In the genomic region with DNA sequence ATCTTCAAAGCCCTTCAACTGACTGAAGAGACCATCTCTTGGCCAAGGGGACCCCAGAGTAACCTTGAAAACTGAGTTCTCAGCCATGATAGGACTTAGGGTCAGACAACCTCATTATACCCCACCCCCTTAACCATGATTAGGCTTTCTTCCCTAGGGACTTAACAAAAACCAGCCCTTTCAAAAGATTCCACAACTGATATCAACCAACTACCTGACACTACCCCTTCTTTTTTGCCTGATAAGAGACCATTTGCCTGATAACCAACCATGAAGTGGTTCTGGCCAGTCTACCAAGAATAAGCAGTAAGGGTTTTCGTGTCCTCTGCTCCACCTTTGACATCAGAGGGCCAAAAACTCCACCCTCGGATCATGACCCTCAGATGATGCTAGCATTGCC, we compare ENCODE assay signal across 16 cellular contexts. TPM values are rescaled to one million over a fixed set of nuclear protein-coding genes. Genes with fewer than 3 reads are reported as not detected.
DNase-seq lines count a peak whose midpoint lies in the region; ATAC-seq and TF ChIP-seq lines count a peak whose summit lies in the region.
"Had no signal": no experiment of that assay in that cellular context is flagged by ENCODE, and none has a peak within 500 bp of the region (broad histone marks: within the 10 kb centered on the region; RNA-seq: fewer than 3 reads in every experiment).

No MANE protein-coding gene starts in this region.

- H3K9me3 Mint-ChIP-seq in Caco-2 (ENCODE audit: unreplicated experiment) (peaks cover 10% of the 10 kb centered on the region), H9 (no peaks in the 10 kb centered on the region), memory B cell (no peaks in the 10 kb centered on the region), T-cell (no peaks in the 10 kb centered on the region)
- H3K9me3 Mint-ChIP-seq in activated naive CD8-positive, alpha-beta T cell treated with anti-CD3 and anti-CD28 coated beads, Interleukin-2, amount 50 U/mL, for 24 hours, result no peaks in the 10 kb centered on the region
- H3K9me3 Mint-ChIP-seq: CD4-positive, CD25-positive, alpha-beta regulatory T cell; IgD-negative memory B cell had no signal

- TF ChIP-seq CTCF in Caco-2 (IDR thresholded peaks at IDR 0.05; ENCODE audit: insufficient read depth in 1 of 2, low read depth in 1 of 2, low read length in 1 of 2, severe bottlenecking in 1 of 2, unreplicated experiment in 1 of 2) (no peak), H9 (conservative IDR thresholded peaks at IDR 0.05) (no peak)

- no peak overlapping the region for H2BK120ac ChIP-seq in H9 (ENCODE audit: low read depth, low read length, poor library complexity, severe bottlenecking)

- H2BK5ac ChIP-seq in H9 (ENCODE audit: insufficient read length, low read length), result no peak overlapping the region

- H3K4me3 ChIP-seq in Caco-2 (ENCODE audit: low read depth, low read length), result no peak overlapping the region
- H3K4me3 ChIP-seq: BLaER1 treated with 17β-estradiol and CSF1 and Interleukin-3, amounts not matched to agents 10 nM and 100 nM; GM12878 had no signal

- H3K27ac ChIP-seq in H9 (ENCODE audit: insufficient read length, low read depth, low read length), result no peak overlapping the region
- H3K27ac ChIP-seq: BLaER1 treated with 17β-estradiol and CSF1 and Interleukin-3, amounts not matched to agents 10 nM and 100 nM had no signal

- H3K27me3 ChIP-seq in Caco-2 (replicated peaks; ENCODE audit: control insufficient read depth, insufficient read depth, low read length), result no peaks in the 10 kb centered on the region
- no peaks in the 10 kb centered on the region for H3K27me3 ChIP-seq in H9 (ENCODE audit: insufficient read depth, low read length)
- H3K27me3 ChIP-seq: BLaER1 treated with 17β-estradiol and CSF1 and Interleukin-3, amounts not matched to agents 10 nM and 100 nM had no signal

- no peak overlapping the region for H2AFZ ChIP-seq in H9 (ENCODE audit: low read length)

- POLR2A ChIA-PET in Caco-2 (lab: Charles Lee), result no interaction called here
- POLR2A ChIA-PET in T-cell (lab: Charles Lee), result no interaction called here

- no TSS peak for BruUV-seq in Caco-2 (replicated peaks; lab: Mats Ljungman, UMichigan)

- H3K27ac Mint-ChIP-seq in Caco-2 (ENCODE audit: unreplicated experiment), result peak overlapping the region; percentile 76
- peak overlapping the region in 2 of 3 experiments; percentile 23 to 55; a peak in 4 of 7 replicates for H3K27ac Mint-ChIP-seq in H9
- peak overlapping the region; percentile 80 for H3K27ac Mint-ChIP-seq in T-helper 17 cell
- H3K27ac Mint-ChIP-seq in memory B cell, result peak overlapping the region; percentile 29
- H3K27ac Mint-ChIP-seq in T-cell, result no peak overlapping the region
- no peak overlapping the region for H3K27ac Mint-ChIP-seq in activated naive CD8-positive, alpha-beta T cell treated with anti-CD3 and anti-CD28 coated beads, Interleukin-2, amount 50 U/mL, for 24 hours
- H3K27ac Mint-ChIP-seq: IgD-negative memory B cell had no signal

- intact Hi-C loops in Caco-2 (cut with micrococcal nuclease; ENCODE audit: unreplicated experiment), result no loop called here

- H3K18ac ChIP-seq in H9 (ENCODE audit: insufficient read length, low read depth, low read length), result no peak overlapping the region

- H2BK12ac ChIP-seq in H9 (ENCODE audit: insufficient read length, low read depth, low read length), result no peak overlapping the region

- no peak overlapping the region for H3K23ac ChIP-seq in H9 (ENCODE audit: insufficient read length, low read depth, low read length)

- no peaks in the 10 kb centered on the region for H4K20me1 ChIP-seq in H9 (ENCODE audit: control insufficient read depth, insufficient read depth, insufficient read length)
- H4K20me1 ChIP-seq: BLaER1 treated with 17β-estradiol and CSF1 and Interleukin-3, amounts not matched to agents 10 nM and 100 nM had no signal

- H3K79me1 ChIP-seq in H9 (ENCODE audit: insufficient read depth, low read depth, low read length, poor library complexity, severe bottlenecking), result no peaks in the 10 kb centered on the region

- H3K56ac ChIP-seq in H9 (ENCODE audit: insufficient read length, low read depth, low read length), result no peak overlapping the region

- H2AK5ac ChIP-seq in H9 (ENCODE audit: insufficient read length, low read length), result no peak overlapping the region

- no peaks in the 10 kb centered on the region for H3K9me3 ChIP-seq in Caco-2
- no peaks in the 10 kb centered on the region for H3K9me3 ChIP-seq in H9 (ENCODE audit: control insufficient read depth, low read depth, low read length)
- no peaks in the 10 kb centered on the region for H3K9me3 ChIP-seq in T-helper 17 cell (ENCODE audit: control insufficient read depth, low read length, poor library complexity, severe bottlenecking)

- H3K4me3 Mint-ChIP-seq in Caco-2 (ENCODE audit: unreplicated experiment) (peak overlapping the region; percentile 5), H9 (no peak overlapping the region), T-helper 17 cell (no peak overlapping the region), memory B cell (no peak overlapping the region), T-cell (no peak overlapping the region)
- no peak overlapping the region for H3K4me3 Mint-ChIP-seq in activated naive CD8-positive, alpha-beta T cell treated with anti-CD3 and anti-CD28 coated beads, Interleukin-2, amount 50 U/mL, for 24 hours
- H3K4me3 Mint-ChIP-seq: CD4-positive, CD25-positive, alpha-beta regulatory T cell; IgD-negative memory B cell had no signal

- H2BK20ac ChIP-seq in H9 (ENCODE audit: low read depth, low read length, poor library complexity, severe bottlenecking), result no peak overlapping the region

- H3K36me3 Mint-ChIP-seq in Caco-2 (ENCODE audit: insufficient read depth, unreplicated experiment), result peaks cover 37% of the 10 kb centered on the region
- H3K36me3 Mint-ChIP-seq in H9 (ENCODE audit: insufficient read depth in 1 of 3, low read depth in 3 of 3), result peaks cover 6 to 16% (median 13%) of the 10 kb centered on the region in 3 experiments
- H3K36me3 Mint-ChIP-seq in T-helper 17 cell (ENCODE audit: low read depth), result peaks cover 16% of the 10 kb centered on the region
- peaks cover 23% of the 10 kb centered on the region for H3K36me3 Mint-ChIP-seq in memory B cell
- H3K36me3 Mint-ChIP-seq in T-cell, result peaks cover 51% of the 10 kb centered on the region
- peaks cover 20% of the 10 kb centered on the region for H3K36me3 Mint-ChIP-seq in activated naive CD8-positive, alpha-beta T cell treated with anti-CD3 and anti-CD28 coated beads, Interleukin-2, amount 50 U/mL, for 24 hours (ENCODE audit: low read depth)

- no peak overlapping the region for H3K4ac ChIP-seq in H9 (ENCODE audit: low read depth, low read length)

- H2BK15ac ChIP-seq in H9 (ENCODE audit: low read depth, low read length), result no peak overlapping the region

- no peak overlapping the region for H3K14ac ChIP-seq in H9 (ENCODE audit: insufficient read depth, low read length)

- no peak for ATAC-seq in T-helper 17 cell
- ATAC-seq in memory B cell (ENCODE audit: low read depth), result no peak
- ATAC-seq in GM18498 (IDR thresholded peaks at IDR 0.05; ENCODE audit: unreplicated experiment), result no peak
- ATAC-seq in T-cell (replicated peaks in 1 of 4), result no peak
- ATAC-seq in activated naive CD8-positive, alpha-beta T cell treated with anti-CD3 and anti-CD28 coated beads, Interleukin-2, amount 50 U/mL, for 24 hours, result no peak
- ATAC-seq: HCT116 had no signal

- H4K5ac ChIP-seq in H9 (ENCODE audit: insufficient read length, low read depth, low read length), result no peak overlapping the region

- H3K4me1 Mint-ChIP-seq in Caco-2 (ENCODE audit: low read depth, unreplicated experiment), result peaks cover 57% of the 10 kb centered on the region
- peaks cover 37 to 38% of the 10 kb centered on the region in 2 experiments for H3K4me1 Mint-ChIP-seq in H9
- H3K4me1 Mint-ChIP-seq in T-helper 17 cell, result peaks cover 15% of the 10 kb centered on the region
- H3K4me1 Mint-ChIP-seq in memory B cell, result peaks cover 14% of the 10 kb centered on the region
- peaks cover 15 to 25% (median 23%) of the 10 kb centered on the region in 3 donors for H3K4me1 Mint-ChIP-seq in T-cell
- peaks cover 10% of the 10 kb centered on the region for H3K4me1 Mint-ChIP-seq in activated naive CD8-positive, alpha-beta T cell treated with anti-CD3 and anti-CD28 coated beads, Interleukin-2, amount 50 U/mL, for 24 hours

- H3K27me3 Mint-ChIP-seq in Caco-2 (ENCODE audit: insufficient read depth, unreplicated experiment), result no peaks in the 10 kb centered on the region
- H3K27me3 Mint-ChIP-seq in H9 (ENCODE audit: low read depth), result no peaks in the 10 kb centered on the region
- no peaks in the 10 kb centered on the region for H3K27me3 Mint-ChIP-seq in T-helper 17 cell
- no peaks in the 10 kb centered on the region for H3K27me3 Mint-ChIP-seq in memory B cell
- no peaks in the 10 kb centered on the region for H3K27me3 Mint-ChIP-seq in T-cell
- H3K27me3 Mint-ChIP-seq in activated naive CD8-positive, alpha-beta T cell treated with anti-CD3 and anti-CD28 coated beads, Interleukin-2, amount 50 U/mL, for 24 hours, result no peaks in the 10 kb centered on the region
- H3K27me3 Mint-ChIP-seq: CD4-positive, CD25-positive, alpha-beta regulatory T cell; IgD-negative memory B cell had no signal

- no CpG with 5 or more reads among the region's 2 CpGs for WGBS in H9 (ENCODE audit: extremely low coverage, insufficient read length, low lambda C conversion rate)

- H3K4me1 ChIP-seq in Caco-2, result peaks cover 62% of the 10 kb centered on the region
- H3K4me1 ChIP-seq in H9 (ENCODE audit: insufficient read depth, low read length), result no peaks in the 10 kb centered on the region
- H3K4me1 ChIP-seq: BLaER1 treated with 17β-estradiol and CSF1 and Interleukin-3, amounts not matched to agents 10 nM and 100 nM had no signal

- no peak overlapping the region for H4K91ac ChIP-seq in H9 (ENCODE audit: insufficient read length, low read depth, low read length)

- H4K8ac ChIP-seq in H9 (replicated peaks; ENCODE audit: insufficient read length, low read depth, low read length), result no peak overlapping the region

- no peaks in the 10 kb centered on the region for H3K79me2 ChIP-seq in H9 (ENCODE audit: insufficient read depth, low read length)

- no peak overlapping the region for H3T11ph ChIP-seq in H9 (ENCODE audit: low read length)

- no peak overlapping the region for H3K9ac ChIP-seq in H9 (ENCODE audit: extremely low read depth, insufficient read length, low read length)
- H3K9ac ChIP-seq: BLaER1 treated with 17β-estradiol and CSF1 and Interleukin-3, amounts not matched to agents 10 nM and 100 nM had no signal

- peaks cover 1% of the 10 kb centered on the region; the same call in 1 of the 2 replicates for H3K36me3 ChIP-seq in Caco-2 (ENCODE audit: control insufficient read depth, insufficient read depth, low read length)

- no peak overlapping the region for H3K4me2 ChIP-seq in H9 (ENCODE audit: insufficient read depth, insufficient read length, low read length)
- H3K4me2 ChIP-seq: BLaER1 treated with 17β-estradiol and CSF1 and Interleukin-3, amounts not matched to agents 10 nM and 100 nM had no signal

- H3K23me2 ChIP-seq in H9 (ENCODE audit: insufficient read length, low read depth, low read length, poor library complexity, severe bottlenecking), result no peaks in the 10 kb centered on the region

- DNase-seq in Caco-2 (no peak), H9 (no peak), T-helper 17 cell (no peak), memory B cell (ENCODE audit: low spot score in 2 of 2) (no peak), T-cell (no peak), medulla oblongata (ENCODE audit: extremely low spot score) (no peak)
- DNase-seq in activated naive CD8-positive, alpha-beta T cell treated with anti-CD3 and anti-CD28 coated beads, Interleukin-2, amount 50 U/mL, for 24 hours, result no peak
- DNase-seq: ACHN; Calu3; CD4-positive, CD25-positive, alpha-beta regulatory T cell; DMS 273 treated with DMSO at 0.1 percent for 48 hours had no signal

- CTCF ChIA-PET in Caco-2 (lab: Charles Lee), result interaction anchor here (1.1 kb wide), 1 partner anchor 37 kb away, joined by 5 read pairs; no protein-coding TSS in a partner anchor
- CTCF ChIA-PET in T-cell (lab: Charles Lee), result interaction anchor here in 1 of 2 donors (1.1 kb wide), 1 partner anchor 12 kb away, joined by 3 read pairs; a partner anchor contains a TSS

RNA-seq across cellular contexts. Expression of a gene that starts 12.5 kb away (rescaled TPM):
- 51.1 and 58.7 TPM in 2 replicates for total RNA-seq in Caco-2 (2022)
- 22.1 and 23.4 TPM in 2 replicates for total RNA-seq in H9 (2021)
- 10 to 100 TPM; 41.6 to 43.2 TPM for total RNA-seq in T-helper 17 cell
- 10 to 100 TPM; 43.5 to 49.9 (median 48.1) TPM for total RNA-seq in T-cell

RNA-seq across cellular contexts. Expression of a gene that starts 12.8 kb away (rescaled TPM):
- 130 and 143 TPM in 2 replicates for total RNA-seq in Caco-2 (2022)
- 36.8 and 37.1 TPM in 2 replicates for total RNA-seq in H9 (2021)
- 10 to 100 TPM; 41.2 to 51.6 TPM for total RNA-seq in T-helper 17 cell
- total RNA-seq in T-cell, result 10 to 100 TPM; 40.9 to 62.1 (median 45.5) TPM

Comparison
In these comparisons a context has a peak if more than half of its experiments do, and no peak if none do; other contexts are left out.
1. H3K27ac Mint-ChIP-seq: peak in Caco-2 (single experiment), H9 (2 of 3), T-helper 17 cell (single experiment) and memory B cell (single experiment); none in T-cell (0 of 2) and activated naive CD8-positive, alpha-beta T cell treated with anti-CD3 and anti-CD28 coated beads, Interleukin-2, amount 50 U/mL, for 24 hours (single experiment).